Comparison of ENCODE assay signal across 13 cellular contexts in the genomic region with DNA sequence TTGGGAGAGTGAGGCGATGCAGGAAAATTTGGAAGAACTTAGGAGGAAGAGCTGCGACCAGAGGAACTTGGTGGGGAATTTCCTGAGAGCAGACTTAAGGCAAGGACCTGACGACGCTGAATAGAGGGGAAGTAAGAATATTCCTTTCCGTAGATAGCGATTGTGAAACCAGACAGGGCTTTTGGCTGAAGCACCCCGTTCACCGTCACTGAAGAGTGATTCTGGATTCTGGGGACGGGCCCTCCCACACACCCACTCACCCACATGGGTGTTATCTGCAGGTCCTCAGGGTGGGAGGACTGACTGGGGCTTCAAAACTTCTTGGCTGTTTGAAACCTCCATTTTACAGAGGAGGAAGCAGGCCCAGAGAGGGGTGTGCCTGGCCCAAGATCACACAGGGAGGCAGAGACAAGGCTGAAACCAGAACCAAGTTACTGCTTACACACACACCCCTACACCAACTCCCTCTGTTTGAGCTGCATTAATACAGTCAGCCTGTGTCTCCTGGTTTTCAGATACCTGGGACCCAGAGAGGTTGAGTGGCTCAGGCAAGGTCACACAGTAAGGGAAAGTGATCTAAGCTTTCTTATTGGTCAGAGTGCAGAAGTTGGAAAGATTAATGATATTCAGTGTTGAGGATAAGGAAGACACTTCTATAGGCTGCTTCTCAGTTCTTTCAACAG. TPM values are rescaled to one million over a fixed set of nuclear protein-coding genes. Genes with fewer than 3 reads are reported as not detected.
DNase-seq lines count a peak whose midpoint lies in the region; ATAC-seq and TF ChIP-seq lines count a peak whose summit lies in the region.
"Had no signal": no experiment of that assay in that cellular context is flagged by ENCODE, and none has a peak within 500 bp of the region (broad histone marks: within the 10 kb centered on the region; RNA-seq: fewer than 3 reads in every experiment).

No MANE protein-coding gene starts in this region.

- H3K27ac ChIP-seq in HL-60 (replicated peaks), result peak overlapping the region; percentile 38
- no peak overlapping the region for H3K27ac ChIP-seq in endodermal cell (ENCODE audit: low read depth, low read length)
- H3K27ac ChIP-seq: RWPE1 had no signal

- intact Hi-C loops in lower leg skin (cut with DNase I; ENCODE audit: low total_unique reads), result no loop called here

- H3K27me3 ChIP-seq in HL-60 (ENCODE audit: insufficient read depth, poor library complexity, severe bottlenecking) (no peaks in the 10 kb centered on the region), endodermal cell (ENCODE audit: control insufficient read depth, insufficient read depth, low read length, poor library complexity, severe bottlenecking) (no peaks in the 10 kb centered on the region)

- TF ChIP-seq POLR2A in lower leg skin (IDR thresholded peaks at IDR 0.05), result no peak

- H3K9me3 ChIP-seq in endodermal cell (ENCODE audit: control insufficient read depth, low read length), result no peaks in the 10 kb centered on the region

- 91 to 93% methylated on average over 7 to 9 of the region's 9 CpGs for WGBS in endodermal cell (ENCODE audit: insufficient coverage in 1 of 2, insufficient read length in 1 of 2), 2 experiments
- WGBS in lower leg skin, 2 donors, result 70 to 80% methylated on average over 9 of the region's 9 CpGs

- no peak overlapping the region for H3K9ac ChIP-seq in endodermal cell (ENCODE audit: extremely low read depth, low read length, poor library complexity, severe bottlenecking)

- TF ChIP-seq CTCF in HL-60 (IDR thresholded peaks at IDR 0.05; ENCODE audit: insufficient read depth, low read length) (no peak), endodermal cell (conservative IDR thresholded peaks at IDR 0.05) (no peak), lower leg skin (IDR thresholded peaks at IDR 0.05) (no peak)

- H3K27me3 Mint-ChIP-seq in endodermal cell (ENCODE audit: insufficient read depth), result no peaks in the 10 kb centered on the region

- DNase-seq in GM19238 (ENCODE audit: insufficient read length, low spot score), result peak; percentile 35
- peak; percentile 52 to 80 for DNase-seq in HL-60 (ENCODE audit: low read depth in 1 of 2, low spot score in 1 of 2)
- no peak for DNase-seq in endodermal cell
- DNase-seq in pons (ENCODE audit: low spot score), result peak; percentile 75
- DNase-seq in central memory CD4-positive, alpha-beta T cell, result no peak
- no peak for DNase-seq in lower leg skin (ENCODE audit: low spot score in 2 of 2)
- DNase-seq: activated CD4-positive, alpha-beta T cell treated with anti-CD3 and anti-CD28 coated beads, Interleukin-2, amount 50 U/mL, for 4 hours had no signal

- ATAC-seq in GM18517 (IDR thresholded peaks at IDR 0.05; ENCODE audit: unreplicated experiment), result no peak
- ATAC-seq in GM19324 (IDR thresholded peaks at IDR 0.05; ENCODE audit: low FRiP score, unreplicated experiment), result no peak
- ATAC-seq: esophagus mucosa had no signal

- H3K36me3 Mint-ChIP-seq in endodermal cell (ENCODE audit: low read depth), result peaks cover 41% of the 10 kb centered on the region

- H3K4me1 Mint-ChIP-seq in endodermal cell, result no peaks in the 10 kb centered on the region

- H3K4me1 ChIP-seq in endodermal cell (ENCODE audit: control insufficient read depth, insufficient read depth, low read length), result no peaks in the 10 kb centered on the region

- no peaks in the 10 kb centered on the region for H3K9me3 Mint-ChIP-seq in endodermal cell

- H3K36me3 ChIP-seq in endodermal cell (ENCODE audit: control insufficient read depth, insufficient read depth, low read length), result no peaks in the 10 kb centered on the region

- no peak overlapping the region for H3K4me3 ChIP-seq in HL-60 (replicated peaks; ENCODE audit: insufficient read depth, low read length)
- no peak overlapping the region for H3K4me3 ChIP-seq in endodermal cell (ENCODE audit: low read length)
- H3K4me3 ChIP-seq in lower leg skin (ENCODE audit: low read depth, poor library complexity, severe bottlenecking), result no peak overlapping the region
- H3K4me3 ChIP-seq: lung, skin epidermis had no signal

- peak overlapping the region; percentile 75 for H3K27ac Mint-ChIP-seq in endodermal cell

- no peak overlapping the region for H3K4me3 Mint-ChIP-seq in endodermal cell

RNA-seq across cellular contexts. Expression of a gene that starts 37.2 kb away (rescaled TPM):
- total RNA-seq in endodermal cell (1 to 10 TPM; 2.1 to 4.2 TPM), lower leg skin (1 to 10 TPM; 1.7 to 9.2 (median 2.6) TPM)
- polyA plus RNA-seq in endodermal cell (2013, experiment 1 of 2), result 9.2 TPM
- polyA plus RNA-seq in endodermal cell (2013, experiment 2 of 2), result 10.8 TPM

RNA-seq across cellular contexts. Expression of a gene that starts 40.4 kb away (rescaled TPM):
- total RNA-seq in endodermal cell, result 10 to 100 TPM; 14.1 to 16.8 TPM
- 11.4 TPM for polyA plus RNA-seq in endodermal cell (2013, experiment 1 of 2)
- polyA plus RNA-seq in endodermal cell (2013, experiment 2 of 2), result 9.7 TPM
- 1 to 10 TPM; 1.1 to 5.7 (median 2.6) TPM for total RNA-seq in lower leg skin

Comparison
In these comparisons a context has a peak if more than half of its experiments do, and no peak if none do; other contexts are left out.
1. DNase-seq: peak in GM19238 (single experiment), HL-60 (2 of 2) and pons (single experiment); none in endodermal cell (single experiment), central memory CD4-positive, alpha-beta T cell (single experiment) and lower leg skin (0 of 2).